1 cellular context compared by ENCODE assay signal in the genomic region with DNA sequence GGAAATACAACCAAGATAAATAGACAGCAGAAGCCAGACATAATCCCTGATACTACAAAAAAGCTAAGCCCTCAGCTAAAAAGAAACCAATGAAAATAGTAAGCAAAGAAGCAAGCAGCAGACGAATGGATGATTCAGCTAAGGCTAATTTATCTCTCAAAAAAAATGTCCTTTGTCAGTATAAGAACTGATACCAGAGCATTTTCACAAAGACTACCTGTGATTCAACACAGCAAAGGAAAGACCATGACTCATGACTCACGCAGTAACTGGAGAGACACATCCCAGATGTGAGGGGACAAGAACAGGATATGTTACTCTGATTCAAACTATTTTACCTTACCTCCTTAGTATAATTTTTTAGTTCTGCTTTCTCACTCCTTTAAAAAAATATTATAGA.
TF ChIP-seq lines count a peak whose summit lies in the region.

No MANE protein-coding gene starts in this region.

TF ChIP-seq in SK-N-SH treated with all-trans-retinoic acid at 6 μM for 48 hours, 23 proteins besides CTCF, POLR2A, EP300 and RAD21 (continued from another document):
- TF ChIP-seq ZC3H10 (CRISPR knock-in tag; IDR thresholded peaks at IDR 0.05) (no peak), CSDC2 (CRISPR knock-in tag; IDR thresholded peaks at IDR 0.05) (no peak), ESRRG (CRISPR knock-in tag; IDR thresholded peaks at IDR 0.05) (no peak)
